9 cellular contexts compared by ENCODE assay signal in genomic region chr2:110677080-110677479, GRCh38. TPM values are rescaled to one million over a fixed set of nuclear protein-coding genes. Genes with fewer than 3 reads are reported as not detected.
DNase-seq lines count a peak whose midpoint lies in the region; ATAC-seq and TF ChIP-seq lines count a peak whose summit lies in the region.
"Had no signal": no experiment of that assay in that cellular context is flagged by ENCODE, and none has a peak within 500 bp of the region (broad histone marks: within the 10 kb centered on the region; RNA-seq: fewer than 3 reads in every experiment).

No MANE protein-coding gene starts in this region.

- H3K4me1 ChIP-seq in foreskin keratinocyte = peaks cover 19% of the 10 kb centered on the region
- H3K4me1 ChIP-seq in thymus (ENCODE audit: control insufficient read depth, insufficient read depth, low read length) = peaks cover 4% of the 10 kb centered on the region

- intact Hi-C loops in Right ventricle myocardium superior (cut with DNase I) = no loop called here

- DNase-seq in activated naive CD4-positive, alpha-beta T cell treated with anti-CD3 and anti-CD28 coated beads, Interleukin-2, amount 50 U/mL, for 16 hours = no peak
- no peak for DNase-seq in T-helper 17 cell
- no peak for DNase-seq in foreskin keratinocyte
- DNase-seq in NCI-H2196 treated with DMSO at 0.1 percent for 48 hours (lab: John Stamatoyannopoulos, UW; ENCODE audit: unreplicated experiment) = no peak
- no peak for DNase-seq in Right ventricle myocardium superior
- DNase-seq: retina had no signal

- no peaks in the 10 kb centered on the region for H3K9me3 Mint-ChIP-seq in activated naive CD4-positive, alpha-beta T cell treated with anti-CD3 and anti-CD28 coated beads, Interleukin-2, amount 50 U/mL, for 24 hours

- H3K36me3 Mint-ChIP-seq in activated naive CD4-positive, alpha-beta T cell treated with anti-CD3 and anti-CD28 coated beads, Interleukin-2, amount 50 U/mL, for 24 hours = no peaks in the 10 kb centered on the region
- peaks cover 5% of the 10 kb centered on the region for H3K36me3 Mint-ChIP-seq in T-helper 17 cell (ENCODE audit: low read depth)

- H3K9me3 ChIP-seq in T-helper 17 cell (ENCODE audit: control insufficient read depth, low read length, poor library complexity, severe bottlenecking) = no peaks in the 10 kb centered on the region
- H3K9me3 ChIP-seq in thymus (ENCODE audit: control insufficient read depth) = no peaks in the 10 kb centered on the region

- no peak for ATAC-seq in T-helper 17 cell
- no peak for ATAC-seq in foreskin keratinocyte
- no peak for ATAC-seq in HG03175 (IDR thresholded peaks at IDR 0.05; ENCODE audit: unreplicated experiment)
- ATAC-seq in Right ventricle myocardium superior (ENCODE audit: poor library complexity) = no peak

- H3K27me3 Mint-ChIP-seq in activated naive CD4-positive, alpha-beta T cell treated with anti-CD3 and anti-CD28 coated beads, Interleukin-2, amount 50 U/mL, for 24 hours = no peaks in the 10 kb centered on the region
- H3K27me3 Mint-ChIP-seq in T-helper 17 cell = no peaks in the 10 kb centered on the region

- H3K36me3 ChIP-seq in thymus (ENCODE audit: control insufficient read depth, insufficient read depth) = peaks cover 12% of the 10 kb centered on the region

- WGBS in thymus = 14% methylated on average over 5 of the region's 5 CpGs

- peaks cover 16% of the 10 kb centered on the region for H3K4me1 Mint-ChIP-seq in activated naive CD4-positive, alpha-beta T cell treated with anti-CD3 and anti-CD28 coated beads, Interleukin-2, amount 50 U/mL, for 24 hours
- peaks cover 8% of the 10 kb centered on the region for H3K4me1 Mint-ChIP-seq in T-helper 17 cell

- H3K27ac Mint-ChIP-seq in activated naive CD4-positive, alpha-beta T cell treated with anti-CD3 and anti-CD28 coated beads, Interleukin-2, amount 50 U/mL, for 24 hours = peak overlapping the region; percentile 35
- peak overlapping the region; percentile 94 for H3K27ac Mint-ChIP-seq in T-helper 17 cell

- H3K27me3 ChIP-seq in foreskin keratinocyte (no peaks in the 10 kb centered on the region), thymus (ENCODE audit: control insufficient read depth, insufficient read depth) (no peaks in the 10 kb centered on the region)

- H3K27ac ChIP-seq in foreskin keratinocyte = peak overlapping the region; percentile 66
- no peak overlapping the region for H3K27ac ChIP-seq in thymus (ENCODE audit: low read depth)

- TF ChIP-seq CTCF in foreskin keratinocyte (conservative IDR thresholded peaks at IDR 0.05) = no peak

- peak overlapping the region; percentile 91 for H3K4me3 Mint-ChIP-seq in activated naive CD4-positive, alpha-beta T cell treated with anti-CD3 and anti-CD28 coated beads, Interleukin-2, amount 50 U/mL, for 24 hours
- peak overlapping the region; percentile 99 for H3K4me3 Mint-ChIP-seq in T-helper 17 cell

- H3K4me3 ChIP-seq in thymus (ENCODE audit: low read length) = peak overlapping the region; percentile 71

RNA-seq across cellular contexts. Expression of gene BUB1, which starts 0.8 kb away (rescaled TPM):
- total RNA-seq in T-helper 17 cell (1 to 10 TPM; 3.2 to 8.6 TPM), foreskin keratinocyte (45.3 and 55.9 TPM in 2 replicates), Right ventricle myocardium superior (0.65 TPM)
- polyA plus RNA-seq in foreskin keratinocyte (13.8 and 21.0 TPM in 2 replicates), thymus (3.8 TPM)

RNA-seq across cellular contexts. Expression of gene ACOXL, which starts 55.3 kb away (rescaled TPM):
- not detected for total RNA-seq in T-helper 17 cell
- total RNA-seq in foreskin keratinocyte = 0.51 and 0.85 TPM in 2 replicates
- polyA plus RNA-seq in foreskin keratinocyte = 0.19 and 0.49 TPM in 2 replicates
- polyA plus RNA-seq in thymus = 0.41 TPM
- not detected for total RNA-seq in Right ventricle myocardium superior
